33 cellular contexts compared by ENCODE assay signal in the genomic region with DNA sequence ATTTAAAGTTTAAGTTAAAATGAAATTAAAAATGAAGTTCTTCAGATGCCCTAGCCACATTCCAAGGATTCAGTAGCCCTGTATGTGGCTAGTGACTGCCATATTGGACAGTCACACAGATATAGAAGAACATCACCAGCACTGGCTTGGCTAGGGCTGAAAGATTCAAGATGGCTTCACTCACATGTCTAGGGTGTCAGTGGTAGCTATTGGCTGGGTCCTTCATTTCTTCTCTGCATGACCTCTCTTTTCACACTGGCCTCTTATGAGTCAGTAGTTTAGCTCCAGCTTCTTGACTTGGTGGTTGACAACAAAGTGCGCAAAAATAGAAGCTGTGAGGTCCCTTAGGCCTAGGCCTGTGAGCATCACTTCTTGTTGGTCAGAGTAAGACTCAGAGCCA. TPM values are rescaled to one million over a fixed set of nuclear protein-coding genes. Genes with fewer than 3 reads are reported as not detected.
"Had no signal": no experiment of that assay in that cellular context is flagged by ENCODE, and none has a peak within 500 bp of the region (broad histone marks: within the 10 kb centered on the region; RNA-seq: fewer than 3 reads in every experiment).

No MANE protein-coding gene starts in this region.

- H3K4me3 Mint-ChIP-seq: activated CD8-positive, alpha-beta T cell treated with anti-CD3 and anti-CD28 coated beads for 36 hours had no signal

- H3K9me3 ChIP-seq: body of pancreas, gastroesophageal sphincter, left ventricle myocardium inferior, right atrium auricular region, stomach, thyroid gland, upper lobe of right lung had no signal

- H3K27ac ChIP-seq: body of pancreas, coronary artery, dorsolateral prefrontal cortex, gastroesophageal sphincter, hepatocyte, left ventricle myocardium inferior, neural progenitor cell, right atrium auricular region, thyroid gland, upper lobe of right lung had no signal

- ATAC-seq: activated CD8-positive, alpha-beta T cell treated with anti-CD3 and anti-CD28 coated beads for 36 hours; body of pancreas; gastroesophageal sphincter; naive thymus-derived CD8-positive, alpha-beta T cell; stimulated activated naive B cell treated with anti-CD40 and anti-IgM and Interleukin-4, amounts not matched to agents 10 μg/mL and 1 μg/mL and 100 μg/mL, for 72 hours; upper lobe of right lung had no signal

- H3K27me3 Mint-ChIP-seq: activated CD4-positive, alpha-beta T cell treated with anti-CD3 and anti-CD28 coated beads, Interleukin-2, amount 10 ng/mL, durations not matched to agents 7 days and 5 days; activated CD8-positive, alpha-beta T cell treated with anti-CD3 and anti-CD28 coated beads for 36 hours; activated naive CD8-positive, alpha-beta T cell; stimulated activated naive B cell treated with anti-CD40 and anti-IgM and Interleukin-4, amounts not matched to agents 10 μg/mL and 1 μg/mL and 100 μg/mL, for 72 hours had no signal

- H3K4me3 ChIP-seq: body of pancreas, coronary artery, dorsolateral prefrontal cortex, gastroesophageal sphincter, hepatocyte, left ventricle myocardium inferior, lung, neural progenitor cell, right atrium auricular region, stomach, thyroid gland, upper lobe of right lung had no signal

- H3K36me3 ChIP-seq: gastroesophageal sphincter, left ventricle myocardium inferior, neural progenitor cell, right atrium auricular region, stomach, thyroid gland, upper lobe of right lung had no signal

- H3K27me3 ChIP-seq: body of pancreas, dorsolateral prefrontal cortex, gastroesophageal sphincter, hepatocyte, neural progenitor cell, right atrium auricular region, stomach, thyroid gland, upper lobe of right lung had no signal

- DNase-seq: activated CD4-positive, alpha-beta T cell treated with anti-CD3 and anti-CD28 coated beads, Interleukin-2, amount 10 ng/mL, durations not matched to agents 7 days and 5 days; activated CD4-positive, CD25-positive, alpha-beta regulatory T cell treated with anti-CD3 and anti-CD28 coated beads, Interleukin-2, amount 50 U/mL, for 72 hours; activated CD8-positive, alpha-beta T cell treated with anti-CD3 and anti-CD28 coated beads for 36 hours; activated effector memory CD4-positive, alpha-beta T cell treated with Interleukin-2 at 50 U/mL for 16 hours; activated naive CD4-positive, alpha-beta T cell treated with Interleukin-2 at 50 U/mL for 16 hours; activated T-cell treated with anti-CD3 and anti-CD28 coated beads, Interleukin-2, amount 50 U/mL, for 48 hours; anterior cingulate cortex; body of pancreas; cerebellar nuclear complex; dorsolateral prefrontal cortex; effector memory CD4-positive, alpha-beta T cell; islet precursor cell; left ventricle myocardium inferior; mesendoderm; naive thymus-derived CD8-positive, alpha-beta T cell; occipital lobe; stimulated activated CD4-positive, alpha-beta T cell treated with anti-CD3 and anti-CD28 coated beads, Interleukin-15, amount 100 ng/mL, for 24 hours; stimulated activated CD4-positive, alpha-beta T cell treated with anti-CD3 and anti-CD28 coated beads, Interleukin-2, amount 100 ng/mL, for 24 hours; stimulated activated naive B cell treated with anti-CD40 and anti-IgM and Interleukin-4, amounts not matched to agents 10 μg/mL and 1 μg/mL and 100 μg/mL, for 72 hours; stomach; thyroid gland; upper lobe of right lung had no signal

- H3K27ac Mint-ChIP-seq: neural progenitor cell; stimulated activated naive B cell treated with anti-CD40 and anti-IgM and Interleukin-4, amounts not matched to agents 10 μg/mL and 1 μg/mL and 100 μg/mL, for 72 hours; T-helper 1 cell treated with Interleukin-12 subunit alpha and Interleukin-12 subunit beta and Interleukin-4 antibody, amounts not matched to agents 30 μg/mL and 1 μg/mL, for 36 hours had no signal

- H2AFZ ChIP-seq: hepatocyte, neural progenitor cell had no signal

- H3K9me3 Mint-ChIP-seq: activated CD4-positive, alpha-beta T cell treated with anti-CD3 and anti-CD28 coated beads, Interleukin-2, amount 10 ng/mL, durations not matched to agents 7 days and 5 days; activated CD8-positive, alpha-beta T cell treated with anti-CD3 and anti-CD28 coated beads for 36 hours; naive thymus-derived CD8-positive, alpha-beta T cell; neural progenitor cell; T-helper 1 cell treated with Interleukin-12 subunit alpha and Interleukin-12 subunit beta and Interleukin-4 antibody, amounts not matched to agents 30 μg/mL and 1 μg/mL, for 36 hours had no signal

- H3K4me2 ChIP-seq: hepatocyte, neural progenitor cell had no signal

- H3K36me3 Mint-ChIP-seq: neural progenitor cell had no signal

RNA-seq across cellular contexts. Expression of a gene that starts 18.4 kb away (rescaled TPM):
- total RNA-seq: activated CD4-positive, alpha-beta T cell treated with anti-CD3 and anti-CD28 coated beads, Interleukin-2, amount 10 ng/mL, durations not matched to agents 7 days and 5 days; activated CD8-positive, alpha-beta T cell treated with anti-CD3 and anti-CD28 coated beads for 36 hours; body of pancreas; epithelial cell of proximal tubule; fibroblast of lung; fibroblast of villous mesenchyme; naive thymus-derived CD8-positive, alpha-beta T cell had no signal
- polyA plus RNA-seq: naive thymus-derived CD8-positive, alpha-beta T cell had no signal
